In genomic region chr6:158354509-158354877, GRCh38 we compare ENCODE assay signal across 16 cellular contexts. TPM values are rescaled to one million over a fixed set of nuclear protein-coding genes. Genes with fewer than 3 reads are reported as not detected.
DNase-seq lines count a peak whose midpoint lies in the region; ATAC-seq and TF ChIP-seq lines count a peak whose summit lies in the region.
"Had no signal": no experiment of that assay in that cellular context is flagged by ENCODE, and none has a peak within 500 bp of the region (broad histone marks: within the 10 kb centered on the region; RNA-seq: fewer than 3 reads in every experiment).

No MANE protein-coding gene starts in this region.

- H3K4me1 Mint-ChIP-seq in WTC11 = peaks cover 13% of the 10 kb centered on the region
- peaks cover 4% of the 10 kb centered on the region for H3K4me1 Mint-ChIP-seq in endodermal cell
- H3K4me1 Mint-ChIP-seq in neural progenitor cell = no peaks in the 10 kb centered on the region

- no peak overlapping the region for H3K27ac Mint-ChIP-seq in WTC11
- no peak overlapping the region for H3K27ac Mint-ChIP-seq in endodermal cell
- H3K27ac Mint-ChIP-seq in neural progenitor cell = no peak overlapping the region

- POLR2A ChIA-PET in HEK293 (lab: Yijun Ruan, JAX) = no interaction called here
- POLR2A ChIA-PET in WTC11 (lab: Charles Lee) = interaction anchor here (0.6 kb wide), 1 partner anchor 11 kb away, joined by 3 read pairs; no protein-coding TSS in a partner anchor

- intact Hi-C loops in transverse colon (cut with DNase I; ENCODE audit: low total_unique reads) = no loop called here

- in situ Hi-C loops in transverse colon (cut with MboI; ENCODE audit: low pct_ligation_motif_present in 1 of 4, low pct_unique_long_range_greater_than_20kb in 1 of 4, low sequenced_read_pairs in 3 of 4) = no loop called here

- H3K9me3 Mint-ChIP-seq in WTC11 = peaks cover 7% of the 10 kb centered on the region; the same call in 1 of the 2 replicates
- peaks cover 19% of the 10 kb centered on the region for H3K9me3 Mint-ChIP-seq in endodermal cell
- H3K9me3 Mint-ChIP-seq in neural progenitor cell = peaks cover 10% of the 10 kb centered on the region
- H3K9me3 Mint-ChIP-seq: IgD-negative memory B cell had no signal

- TF ChIP-seq CTCF in HEK293 (tag by site-specific recombination; IDR thresholded peaks at IDR 0.05) (no peak), WTC11 (IDR thresholded peaks at IDR 0.05) (no peak), endodermal cell (conservative IDR thresholded peaks at IDR 0.05) (no peak), transverse colon (IDR thresholded peaks at IDR 0.05) (no peak), neural progenitor cell (IDR thresholded peaks at IDR 0.05) (no peak)

- H4K20me1 ChIP-seq in neural progenitor cell (ENCODE audit: low read depth) = peaks cover 12% of the 10 kb centered on the region

- H3K4me1 ChIP-seq in HEK293 (ENCODE audit: control insufficient read depth, insufficient read depth, low read length) = peaks cover 11% of the 10 kb centered on the region
- H3K4me1 ChIP-seq in endodermal cell (ENCODE audit: control insufficient read depth, insufficient read depth, low read length) = no peaks in the 10 kb centered on the region
- H3K4me1 ChIP-seq in transverse colon = peaks cover 0 to 21% (median 8%) of the 10 kb centered on the region in 4 donors
- H3K4me1 ChIP-seq in neural progenitor cell = peaks cover 7% of the 10 kb centered on the region

- CTCF ChIA-PET in HEK293 (lab: Yijun Ruan, JAX) (interaction anchor here (0.6 to 1.2 kb wide), 4 partner anchors 32 to 336 kb away, joined by 3 read pairs; no protein-coding TSS in a partner anchor), WTC11 (lab: Charles Lee) (no interaction called here)

- H3K27me3 ChIP-seq in endodermal cell (ENCODE audit: control insufficient read depth, insufficient read depth, low read length, poor library complexity, severe bottlenecking) (no peaks in the 10 kb centered on the region), transverse colon (no peaks in the 10 kb centered on the region), neural progenitor cell (no peaks in the 10 kb centered on the region)
- H3K27me3 ChIP-seq: BE2C had no signal

- no peaks in the 10 kb centered on the region for H3F3A ChIP-seq in neural progenitor cell (ENCODE audit: low read depth)

- H3K9me3 ChIP-seq in HEK293 (ENCODE audit: control insufficient read depth, insufficient read depth, low read depth, low read length) (no peaks in the 10 kb centered on the region), endodermal cell (ENCODE audit: control insufficient read depth, low read length) (peaks cover 46% of the 10 kb centered on the region), transverse colon (no peaks in the 10 kb centered on the region), neural progenitor cell (ENCODE audit: low read depth) (no peaks in the 10 kb centered on the region)
- H3K9me3 ChIP-seq: BE2C, Caco-2 had no signal

- DNase-seq in WTC11 (ENCODE audit: low spot score) (no peak), endodermal cell (no peak), substantia nigra (lab: John Stamatoyannopoulos, UW) (no peak), NCI-H69 (lab: John Stamatoyannopoulos, UW) (no peak), transverse colon (no peak), neural progenitor cell (ENCODE audit: low spot score) (no peak)
- DNase-seq: ACHN; BE2C; Caco-2; CD4-positive, CD25-positive, alpha-beta regulatory T cell; CD8-positive, alpha-beta memory T cell; GOT3; H7 had no signal

- H3K36me3 ChIP-seq in HEK293 (ENCODE audit: control insufficient read depth in 2 of 2, insufficient read depth in 1 of 2, low read length in 2 of 2) = no peaks in the 10 kb centered on the region
- H3K36me3 ChIP-seq in endodermal cell (ENCODE audit: control insufficient read depth, insufficient read depth, low read length) = peaks cover 27% of the 10 kb centered on the region
- no peaks in the 10 kb centered on the region for H3K36me3 ChIP-seq in transverse colon
- H3K36me3 ChIP-seq in neural progenitor cell = no peaks in the 10 kb centered on the region
- H3K36me3 ChIP-seq: BE2C had no signal

- TF ChIP-seq EP300 in transverse colon (IDR thresholded peaks at IDR 0.05; ENCODE audit: low read depth) = no peak

- peaks cover 37% of the 10 kb centered on the region for H3K79me2 ChIP-seq in neural progenitor cell (ENCODE audit: low read depth)

- H3K4me3 Mint-ChIP-seq in WTC11 (no peak overlapping the region), endodermal cell (no peak overlapping the region), neural progenitor cell (no peak overlapping the region)
- H3K4me3 Mint-ChIP-seq: CD4-positive, CD25-positive, alpha-beta regulatory T cell; CD8-positive, alpha-beta memory T cell; IgD-negative memory B cell had no signal

- no peak overlapping the region for H3K27ac ChIP-seq in HEK293 (ENCODE audit: extremely low read depth, low read depth, low read length)
- H3K27ac ChIP-seq in endodermal cell (ENCODE audit: low read depth, low read length) = no peak overlapping the region
- H3K27ac ChIP-seq in substantia nigra (ENCODE audit: low read depth, low read length, poor library complexity, severe bottlenecking) = peak overlapping the region; percentile 75
- H3K27ac ChIP-seq in transverse colon = no peak overlapping the region
- no peak overlapping the region for H3K27ac ChIP-seq in neural progenitor cell

- H3K4me2 ChIP-seq in neural progenitor cell = no peak overlapping the region

- H3K9ac ChIP-seq in endodermal cell (ENCODE audit: extremely low read depth, low read length, poor library complexity, severe bottlenecking) (no peak overlapping the region), neural progenitor cell (no peak overlapping the region)

- H3K36me3 Mint-ChIP-seq in WTC11 (peaks cover 13% of the 10 kb centered on the region), endodermal cell (ENCODE audit: low read depth) (peaks cover 17% of the 10 kb centered on the region), neural progenitor cell (peaks cover 8% of the 10 kb centered on the region)

- H3K27me3 Mint-ChIP-seq in WTC11 (ENCODE audit: low read depth) = peaks cover 3% of the 10 kb centered on the region; the same call in 1 of the 2 replicates
- H3K27me3 Mint-ChIP-seq in endodermal cell (ENCODE audit: insufficient read depth) = no peaks in the 10 kb centered on the region
- no peaks in the 10 kb centered on the region for H3K27me3 Mint-ChIP-seq in neural progenitor cell (ENCODE audit: insufficient read depth, low read depth)
- H3K27me3 Mint-ChIP-seq: CD4-positive, CD25-positive, alpha-beta regulatory T cell; CD8-positive, alpha-beta memory T cell; IgD-negative memory B cell had no signal

- 95 to 97% methylated on average over 3 to 5 of the region's 5 CpGs for WGBS in endodermal cell (ENCODE audit: insufficient coverage in 1 of 2, insufficient read length in 1 of 2), 2 experiments
- WGBS in transverse colon (ENCODE audit: low coverage in 1 of 2), 2 donors = 84 to 89% methylated on average over 3 to 5 of the region's 5 CpGs

- H3K4me3 ChIP-seq in HEK293 (ENCODE audit: low read depth, low read length) (no peak overlapping the region), endodermal cell (ENCODE audit: low read length) (peak overlapping the region; percentile 28), transverse colon (no peak overlapping the region), neural progenitor cell (no peak overlapping the region)

- no peak for ATAC-seq in WTC11
- ATAC-seq: HCT116 had no signal

- TF ChIP-seq POLR2A in transverse colon (IDR thresholded peaks at IDR 0.05) = no peak

- no peak overlapping the region for H2AFZ ChIP-seq in neural progenitor cell (replicated peaks)

TF ChIP-seq in HEK293, 187 proteins besides CTCF, POLR2A, EP300 and RAD21:
- TF ChIP-seq ZNF629 (tag by site-specific recombination; IDR thresholded peaks at IDR 0.05) (no peak), ZNF121 (tag by site-specific recombination; IDR thresholded peaks at IDR 0.05) (peak; percentile 82), ZBTB21 (tag by site-specific recombination; IDR thresholded peaks at IDR 0.05) (0 out of 2 replicates have a peak, but pooled peaks have one; percentile 3)

TF ChIP-seq in WTC11, 78 proteins besides CTCF, POLR2A, EP300 and RAD21:
- no peak for TF ChIP-seq HMGA2 (CRISPR knock-in tag; IDR thresholded peaks at IDR 0.05)
- peak; percentile 78 for TF ChIP-seq ZNF121 (CRISPR knock-in tag; IDR thresholded peaks at IDR 0.05)

RNA-seq across cellular contexts. Expression of gene TULP4, which starts 42.2 kb away (rescaled TPM):
- total RNA-seq in WTC11 (2021) (52.8 to 56.1 TPM (median 54.2 TPM) in 3 replicates), endodermal cell (100 to 1,000 TPM; 102 to 103 TPM), transverse colon (100 to 1,000 TPM in 2 of 4 donors, 10 to 100 TPM in 2; 53.9 to 138 (median 95.1) TPM), neural progenitor cell (ENCODE audit: low replicate concordance) (143 and 252 TPM in 2 replicates)
- 24.6 TPM for polyA plus RNA-seq in endodermal cell (2013, experiment 1 of 2)
- 26.8 TPM for polyA plus RNA-seq in endodermal cell (2013, experiment 2 of 2)

Comparison
In these comparisons a context has a peak if more than half of its experiments do, and no peak if none do; other contexts are left out.
1. Of the 8 proteins assayed by ChIP-seq in both HEK293 and WTC11: peak only in HEK293: ZBTB21; only in WTC11: none; in both: ZNF121; in neither: 6.